In the genomic region with DNA sequence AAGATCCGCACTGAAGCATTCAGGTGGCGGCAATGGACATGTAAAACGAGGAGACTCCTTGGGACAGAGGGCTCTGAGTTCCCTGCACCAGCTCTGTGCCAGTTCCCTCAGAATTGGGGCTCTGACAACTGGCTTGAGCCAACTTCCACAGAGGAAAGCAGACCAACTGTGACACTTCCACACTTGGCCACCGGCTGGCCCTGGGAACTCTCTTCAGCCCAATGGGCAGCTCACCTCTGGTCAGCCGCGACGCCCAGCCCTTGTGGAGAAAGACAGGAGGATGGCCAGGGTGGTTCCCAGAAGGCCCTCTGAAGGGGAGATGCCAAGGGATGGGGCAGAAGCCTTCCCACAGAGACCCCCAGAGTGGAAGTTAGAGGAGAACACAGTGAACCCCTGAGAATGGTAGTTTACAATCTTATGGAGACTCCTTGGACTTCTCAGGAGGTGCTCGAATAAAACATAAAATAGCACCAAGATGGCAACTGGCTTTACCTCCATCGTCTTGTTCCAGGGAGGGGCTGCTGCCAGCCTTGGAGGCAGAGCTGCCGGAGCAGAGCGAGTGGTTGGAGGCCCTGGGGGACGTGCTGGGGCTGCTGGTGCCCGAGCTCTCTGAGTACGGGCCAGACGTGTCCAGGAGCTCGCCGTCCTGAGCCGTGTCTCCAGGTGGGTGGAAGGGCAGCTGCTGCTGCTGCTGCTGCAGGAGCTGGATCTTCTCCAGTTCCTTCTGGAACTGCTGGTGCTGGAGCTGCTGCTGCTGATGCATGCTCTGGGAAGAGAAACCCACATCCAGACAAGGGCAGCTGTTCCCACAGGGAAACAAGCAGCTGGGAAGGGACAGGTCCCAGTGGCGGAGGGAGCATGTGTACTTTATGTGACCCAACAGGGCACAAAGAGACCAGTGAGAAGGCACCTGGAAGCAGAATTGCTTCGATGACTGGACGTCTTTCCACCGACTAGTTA, we compare ENCODE assay signal across 15 cellular contexts. TPM values are rescaled to one million over a fixed set of nuclear protein-coding genes. Genes with fewer than 3 reads are reported as not detected.
A peak's percentile ranks its signal among the peaks of the same experiment; 100 is the strongest.
DNase-seq lines count a peak whose midpoint lies in the region; ATAC-seq and TF ChIP-seq lines count a peak whose summit lies in the region.
"Had no signal": no experiment of that assay in that cellular context is flagged by ENCODE, and none has a peak within 500 bp of the region (broad histone marks: within the 10 kb centered on the region; RNA-seq: fewer than 3 reads in every experiment).

No MANE protein-coding gene starts in this region.

- no peaks in the 10 kb centered on the region for H3K27me3 Mint-ChIP-seq in activated T-cell treated with anti-CD3 and anti-CD28 coated beads, Interleukin-2, amount 50 U/mL, for 72 hours (ENCODE audit: low read depth)
- H3K27me3 Mint-ChIP-seq in T-helper 17 cell, result no peaks in the 10 kb centered on the region
- H3K27me3 Mint-ChIP-seq in immature natural killer cell (ENCODE audit: low read depth in 3 of 3), result peaks cover 0 to 11% (median 5%) of the 10 kb centered on the region in 3 donors
- H3K27me3 Mint-ChIP-seq: activated naive CD8-positive, alpha-beta T cell treated with anti-CD3 and anti-CD28 coated beads, Interleukin-2, amount 10 ng/mL, durations not matched to agents 7 days and 5 days had no signal

- H3K27ac ChIP-seq in upper lobe of right lung, result no peak overlapping the region

- no peaks in the 10 kb centered on the region for H3K9me3 Mint-ChIP-seq in activated T-cell treated with anti-CD3 and anti-CD28 coated beads, Interleukin-2, amount 50 U/mL, for 72 hours
- H3K9me3 Mint-ChIP-seq in immature natural killer cell, result no peaks in the 10 kb centered on the region
- no peaks in the 10 kb centered on the region for H3K9me3 Mint-ChIP-seq in stimulated activated effector memory CD8-positive, alpha-beta T cell treated with anti-CD3 and anti-CD28 coated beads, Interleukin-12 subunit alpha, Interleukin-12 subunit beta, amount 100 ng/mL, for 72 hours
- H3K9me3 Mint-ChIP-seq: activated naive CD8-positive, alpha-beta T cell treated with anti-CD3 and anti-CD28 coated beads, Interleukin-2, amount 10 ng/mL, durations not matched to agents 7 days and 5 days had no signal

- H3K4me1 ChIP-seq in mucosa of descending colon (ENCODE audit: low read depth) (no peaks in the 10 kb centered on the region), upper lobe of right lung (no peaks in the 10 kb centered on the region)

- no peak for DNase-seq in activated T-cell treated with anti-CD3 and anti-CD28 coated beads, Interleukin-2, amount 50 U/mL, for 72 hours
- DNase-seq in activated T-cell treated with anti-CD3 and anti-CD28 coated beads, Interleukin-2, amount 50 U/mL, for 1 hour, result no peak
- DNase-seq in T-helper 17 cell, result no peak
- no peak for DNase-seq in immature natural killer cell
- DNase-seq in stimulated activated effector memory CD8-positive, alpha-beta T cell treated with anti-CD3 and anti-CD28 coated beads, Interleukin-12 subunit alpha, Interleukin-12 subunit beta, amount 100 ng/mL, for 72 hours (ENCODE audit: low spot score in 2 of 2), result no peak
- DNase-seq in mucosa of descending colon, result no peak
- DNase-seq in upper lobe of right lung, result no peak
- DNase-seq: ACHN; activated CD4-positive, alpha-beta T cell treated with anti-CD3 and anti-CD28 coated beads for 1 hour; activated naive CD8-positive, alpha-beta T cell treated with anti-CD3 and anti-CD28 coated beads, Interleukin-2, amount 10 ng/mL, durations not matched to agents 7 days and 5 days; DND-41; NCI-H345; SHP77 had no signal

- peaks cover 10 to 41% of the 10 kb centered on the region in 2 donors for H3K36me3 Mint-ChIP-seq in activated T-cell treated with anti-CD3 and anti-CD28 coated beads, Interleukin-2, amount 50 U/mL, for 72 hours (ENCODE audit: insufficient read depth in 2 of 2)
- H3K36me3 Mint-ChIP-seq in T-helper 17 cell (ENCODE audit: low read depth), result peaks cover 19% of the 10 kb centered on the region
- H3K36me3 Mint-ChIP-seq in immature natural killer cell, result peaks cover 50 to 87% (median 51%) of the 10 kb centered on the region in 3 donors
- peaks cover 100% of the 10 kb centered on the region for H3K36me3 Mint-ChIP-seq in stimulated activated effector memory CD8-positive, alpha-beta T cell treated with anti-CD3 and anti-CD28 coated beads, Interleukin-12 subunit alpha, Interleukin-12 subunit beta, amount 100 ng/mL, for 72 hours

- intact Hi-C loops in mucosa of descending colon (cut with DNase I, micrococcal nuclease) (no loop called here), upper lobe of right lung (cut with DNase I) (no loop called here)

- H3K4me3 ChIP-seq in mucosa of descending colon (no peak overlapping the region), upper lobe of right lung (no peak overlapping the region)
- H3K4me3 ChIP-seq: breast epithelium had no signal

- TF ChIP-seq CTCF in mucosa of descending colon (IDR thresholded peaks at IDR 0.05) (no peak), upper lobe of right lung (IDR thresholded peaks at IDR 0.05) (no peak)

- no peak for ATAC-seq in activated T-cell treated with anti-CD3 and anti-CD28 coated beads, Interleukin-2, amount 50 U/mL, for 72 hours (replicated peaks in 1 of 2)
- ATAC-seq in T-helper 17 cell (no peak), mucosa of descending colon (no peak), GM21423 (IDR thresholded peaks at IDR 0.05; ENCODE audit: unreplicated experiment) (no peak), upper lobe of right lung (no peak)
- no peak for ATAC-seq in stimulated activated effector memory CD8-positive, alpha-beta T cell treated with anti-CD3 and anti-CD28 coated beads, Interleukin-12 subunit alpha, Interleukin-12 subunit beta, amount 100 ng/mL, for 72 hours

- no peaks in the 10 kb centered on the region for H3K36me3 ChIP-seq in mucosa of descending colon (ENCODE audit: low read depth)
- H3K36me3 ChIP-seq in upper lobe of right lung, result peaks cover 97% of the 10 kb centered on the region
- H3K36me3 ChIP-seq: breast epithelium had no signal

- H3K27ac Mint-ChIP-seq in activated T-cell treated with anti-CD3 and anti-CD28 coated beads, Interleukin-2, amount 50 U/mL, for 72 hours, result peak overlapping the region; percentile 18
- H3K27ac Mint-ChIP-seq in T-helper 17 cell, result peak overlapping the region; percentile 100
- H3K27ac Mint-ChIP-seq in immature natural killer cell, result peak overlapping the region; percentile 46 to 93 (median 88)
- peak overlapping the region; percentile 90 for H3K27ac Mint-ChIP-seq in stimulated activated effector memory CD8-positive, alpha-beta T cell treated with anti-CD3 and anti-CD28 coated beads, Interleukin-12 subunit alpha, Interleukin-12 subunit beta, amount 100 ng/mL, for 72 hours

- H3K4me3 Mint-ChIP-seq in activated T-cell treated with anti-CD3 and anti-CD28 coated beads, Interleukin-2, amount 50 U/mL, for 72 hours, result no peak overlapping the region
- H3K4me3 Mint-ChIP-seq in T-helper 17 cell (no peak overlapping the region), immature natural killer cell (no peak overlapping the region)
- H3K4me3 Mint-ChIP-seq in stimulated activated effector memory CD8-positive, alpha-beta T cell treated with anti-CD3 and anti-CD28 coated beads, Interleukin-12 subunit alpha, Interleukin-12 subunit beta, amount 100 ng/mL, for 72 hours, result no peak overlapping the region
- H3K4me3 Mint-ChIP-seq: activated naive CD8-positive, alpha-beta T cell treated with anti-CD3 and anti-CD28 coated beads, Interleukin-2, amount 10 ng/mL, durations not matched to agents 7 days and 5 days had no signal

- no peaks in the 10 kb centered on the region for H3K27me3 ChIP-seq in upper lobe of right lung
- H3K27me3 ChIP-seq: breast epithelium had no signal

- H3K9me3 ChIP-seq in T-helper 17 cell (ENCODE audit: control insufficient read depth, low read length, poor library complexity, severe bottlenecking) (no peaks in the 10 kb centered on the region), mucosa of descending colon (no peaks in the 10 kb centered on the region), upper lobe of right lung (no peaks in the 10 kb centered on the region)
- H3K9me3 ChIP-seq: breast epithelium had no signal

- peaks cover 39% of the 10 kb centered on the region for H3K4me1 Mint-ChIP-seq in activated T-cell treated with anti-CD3 and anti-CD28 coated beads, Interleukin-2, amount 50 U/mL, for 72 hours (ENCODE audit: low read depth)
- H3K4me1 Mint-ChIP-seq in T-helper 17 cell (peaks cover 50% of the 10 kb centered on the region), immature natural killer cell (peaks cover 65 to 87% of the 10 kb centered on the region in 2 donors)
- H3K4me1 Mint-ChIP-seq in stimulated activated effector memory CD8-positive, alpha-beta T cell treated with anti-CD3 and anti-CD28 coated beads, Interleukin-12 subunit alpha, Interleukin-12 subunit beta, amount 100 ng/mL, for 72 hours, result peaks cover 83% of the 10 kb centered on the region

RNA-seq across cellular contexts. Expression of a gene that starts 35.0 kb away (rescaled TPM):
- 10 to 100 TPM; 49.9 to 55.7 TPM for total RNA-seq in activated T-cell treated with anti-CD3 and anti-CD28 coated beads, Interleukin-2, amount 50 U/mL, for 72 hours
- total RNA-seq in T-helper 17 cell (100 to 1,000 TPM; 113 to 115 TPM), mucosa of descending colon (10 to 100 TPM in 2 of 3 donors, 1 to 10 TPM in 1; 6.9 to 14.2 (median 10.3) TPM), upper lobe of right lung (70.5 TPM)
- polyA plus RNA-seq in immature natural killer cell, result 100 to 1,000 TPM; 327 to 535 (median 329) TPM

RNA-seq across cellular contexts. Expression of a gene that starts 57.3 kb away (rescaled TPM):
- total RNA-seq in activated T-cell treated with anti-CD3 and anti-CD28 coated beads, Interleukin-2, amount 50 U/mL, for 72 hours, result 1 to 10 TPM in 1 of 2 donors, under 1 TPM in 1; 0.96 to 1.1 TPM
- total RNA-seq in T-helper 17 cell (1 to 10 TPM; 1.7 to 3.3 TPM), mucosa of descending colon (not detected), upper lobe of right lung (0.43 TPM)
- 1 to 10 TPM; 5.0 to 6.8 (median 5.5) TPM for polyA plus RNA-seq in immature natural killer cell

Comparison
In these comparisons a context has a peak if more than half of its experiments do, and no peak if none do; other contexts are left out.
1. H3K27ac Mint-ChIP-seq: peak in every context shown above with its lines; median percentile 100 in T-helper 17 cell; 90 in stimulated activated effector memory CD8-positive, alpha-beta T cell treated with anti-CD3 and anti-CD28 coated beads, Interleukin-12 subunit alpha, Interleukin-12 subunit beta, amount 100 ng/mL, for 72 hours; 88 in immature natural killer cell; 18 in activated T-cell treated with anti-CD3 and anti-CD28 coated beads, Interleukin-2, amount 50 U/mL, for 72 hours.